In the genomic region with DNA sequence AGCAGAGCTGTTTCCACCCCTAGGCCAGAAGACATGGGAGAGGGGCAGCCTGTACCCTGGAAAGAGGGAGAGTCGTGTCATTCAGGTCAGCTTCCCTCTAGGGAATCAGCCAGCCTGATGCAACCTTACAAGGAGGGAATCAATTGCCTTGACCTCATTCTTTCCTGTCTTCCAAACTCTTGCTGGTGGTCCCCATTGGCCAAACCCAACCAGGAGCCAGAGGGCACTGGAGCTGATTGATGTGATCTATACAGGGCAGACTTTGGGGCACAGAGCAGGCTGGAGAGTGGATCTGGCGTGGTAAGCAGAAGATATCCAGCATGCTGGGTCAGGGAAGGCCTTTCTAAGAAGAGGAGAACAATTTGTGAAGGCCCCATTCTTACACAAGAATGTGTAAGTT, we compare ENCODE assay signal across 17 cellular contexts. TPM values are rescaled to one million over a fixed set of nuclear protein-coding genes. Genes with fewer than 3 reads are reported as not detected.
DNase-seq lines count a peak whose midpoint lies in the region; ATAC-seq and TF ChIP-seq lines count a peak whose summit lies in the region.
"Had no signal": no experiment of that assay in that cellular context is flagged by ENCODE, and none has a peak within 500 bp of the region (broad histone marks: within the 10 kb centered on the region; RNA-seq: fewer than 3 reads in every experiment).

No MANE protein-coding gene starts in this region.

- no peak for TF ChIP-seq POLR2A in GM18505 (IDR thresholded peaks at IDR 0.05; ENCODE audit: borderline replicate concordance, extremely low read depth, insufficient read depth, insufficient read length)

- peak overlapping the region; percentile 0 for H3K27ac ChIP-seq in caudate nucleus (ENCODE audit: low read depth, low read length)

- ATAC-seq in sciatic nerve (no peak), GM18505 (IDR thresholded peaks at IDR 0.05; ENCODE audit: unreplicated experiment) (no peak)
- ATAC-seq: GM23338, HCT116, HepG2 had no signal

- intact Hi-C loops in sciatic nerve (cut with DNase I), result no loop called here

- DNase-seq in caudate nucleus (lab: John Stamatoyannopoulos, UW) (no peak), ecto neural progenitor cell (ENCODE audit: low spot score) (peak; percentile 35), mesenteric fat pad (ENCODE audit: low spot score) (peak; percentile 43), sciatic nerve (ENCODE audit: low spot score) (peak; percentile 34), NCI-H82 treated with DMSO at 0.1 percent for 48 hours (lab: John Stamatoyannopoulos, UW; ENCODE audit: unreplicated experiment) (no peak), NCI-H1417 treated with DMSO at 0.1 percent for 48 hours (lab: John Stamatoyannopoulos, UW) (no peak)
- DNase-seq: ACHN; BE2C; C1 segment of cervical spinal cord; CD4-positive, CD25-positive, alpha-beta regulatory T cell; CD8-positive, alpha-beta memory T cell; COR-L47; H7 had no signal

RNA-seq across cellular contexts. Expression of a gene that starts 19.1 kb away (rescaled TPM):
- total RNA-seq in mesenteric fat pad, result 18.9 TPM
- 25.0 TPM for total RNA-seq in sciatic nerve

Comparison
In these comparisons a context has a peak if more than half of its experiments do, and no peak if none do; other contexts are left out.
1. DNase-seq: peak in ecto neural progenitor cell (single experiment), mesenteric fat pad (single experiment) and sciatic nerve (single experiment); none in caudate nucleus (0 of 61), NCI-H82 treated with DMSO at 0.1 percent for 48 hours (single experiment) and NCI-H1417 treated with DMSO at 0.1 percent for 48 hours (single experiment).